8 cellular contexts compared by ENCODE assay signal in genomic region chr5:172005708-172006377, GRCh38.
DNase-seq lines count a peak whose midpoint lies in the region; ATAC-seq and TF ChIP-seq lines count a peak whose summit lies in the region.

No MANE protein-coding gene starts in this region.

- peaks cover 58% of the 10 kb centered on the region for H3K4me1 Mint-ChIP-seq in central memory CD8-positive, alpha-beta T cell

- DNase-seq in NCI-H2081 (lab: John Stamatoyannopoulos, UW) (peak; percentile 34 to 50), NCI-H2081 treated with DMSO at 0.1 percent for 48 hours (lab: John Stamatoyannopoulos, UW) (no peak), left kidney (ENCODE audit: low read depth, low spot score) (peak; percentile 74), DMS153 (lab: John Stamatoyannopoulos, UW) (no peak)
- peak in 1 of 2 donors; percentile 15 for DNase-seq in central memory CD8-positive, alpha-beta T cell (ENCODE audit: low spot score in 2 of 2)
- peak; percentile 14 for DNase-seq in stimulated activated CD4-positive, alpha-beta T cell treated with anti-CD3 and anti-CD28 coated beads, Interleukin-4, amount 100 ng/mL, for 48 hours (ENCODE audit: low read depth in 2 of 2)

- peak overlapping the region; percentile 99 for H3K27ac ChIP-seq in VCaP

- no peaks in the 10 kb centered on the region for H3K27me3 Mint-ChIP-seq in central memory CD8-positive, alpha-beta T cell

- H3K9me3 Mint-ChIP-seq in central memory CD8-positive, alpha-beta T cell: no peaks in the 10 kb centered on the region

- TF ChIP-seq CTCF in VCaP (conservative IDR thresholded peaks at IDR 0.05): no peak

- peak overlapping the region; percentile 99 for H3K27ac Mint-ChIP-seq in central memory CD8-positive, alpha-beta T cell (ENCODE audit: low read depth)

- peak overlapping the region; percentile 95 for H3K4me3 Mint-ChIP-seq in central memory CD8-positive, alpha-beta T cell

- ATAC-seq in HG03135 (IDR thresholded peaks at IDR 0.05; ENCODE audit: unreplicated experiment): peak; percentile 26
- no peak for ATAC-seq in central memory CD8-positive, alpha-beta T cell (replicated peaks; ENCODE audit: extremely low read depth, poor library complexity, severe bottlenecking)

- peaks cover 6% of the 10 kb centered on the region for H3K36me3 Mint-ChIP-seq in central memory CD8-positive, alpha-beta T cell (ENCODE audit: insufficient read depth)

Comparison
In these comparisons a context has a peak if more than half of its experiments do, and no peak if none do; other contexts are left out.
1. DNase-seq: peak in NCI-H2081 (2 of 2), left kidney (single experiment) and stimulated activated CD4-positive, alpha-beta T cell treated with anti-CD3 and anti-CD28 coated beads, Interleukin-4, amount 100 ng/mL, for 48 hours (2 of 2); none in NCI-H2081 treated with DMSO at 0.1 percent for 48 hours (single experiment) and DMS153 (single experiment).